ENCODE assay signal across 16 cellular contexts in genomic region chr5:109080481-109080880, GRCh38.
DNase-seq lines count a peak whose midpoint lies in the region; ATAC-seq, FAIRE-seq and TF ChIP-seq lines count a peak whose summit lies in the region.
"Had no signal": no experiment of that assay in that cellular context is flagged by ENCODE, and none has a peak within 500 bp of the region (broad histone marks: within the 10 kb centered on the region; RNA-seq: fewer than 3 reads in every experiment).

No MANE protein-coding gene starts in this region.

- peak overlapping the region; percentile 42; the same call in 1 of the 2 replicates for H3K27ac ChIP-seq in SK-N-MC
- H3K27ac ChIP-seq in small intestine (ENCODE audit: low read depth in 1 of 2, low read length in 1 of 2): peak overlapping the region; percentile 21 to 32
- H3K27ac ChIP-seq: BLaER1 had no signal

- peaks cover 17% of the 10 kb centered on the region for H3K4me1 ChIP-seq in Caco-2
- H3K4me1 ChIP-seq in small intestine (ENCODE audit: control insufficient read depth in 2 of 2, insufficient read depth in 1 of 2, low read depth in 1 of 2, low read length in 1 of 2): no peaks in the 10 kb centered on the region
- H3K4me1 ChIP-seq: BLaER1 had no signal

- H3K27me3 Mint-ChIP-seq in Caco-2 (ENCODE audit: insufficient read depth, unreplicated experiment): no peaks in the 10 kb centered on the region
- H3K27me3 Mint-ChIP-seq: CD8-positive, alpha-beta memory T cell; IgD-negative memory B cell had no signal

- no peak for TF ChIP-seq CTCF in Caco-2 (IDR thresholded peaks at IDR 0.05; ENCODE audit: insufficient read depth in 1 of 2, low read depth in 1 of 2, low read length in 1 of 2, severe bottlenecking in 1 of 2, unreplicated experiment in 1 of 2)

- intact Hi-C loops in Caco-2 (cut with micrococcal nuclease; ENCODE audit: unreplicated experiment): loop anchor here (10.0 kb wide), 1 partner anchor 156 kb away; no protein-coding TSS in a partner anchor
- intact Hi-C loops in left colon (cut with DNase I, micrococcal nuclease): no loop called here

- no peak for FAIRE-seq in small intestine (lab: Jason Lieb, UNC)
- FAIRE-seq: GM12878 had no signal

- H3K9me3 ChIP-seq in Caco-2 (no peaks in the 10 kb centered on the region), SK-N-MC (ENCODE audit: low read depth, low read length) (no peaks in the 10 kb centered on the region), small intestine (ENCODE audit: control insufficient read depth, low read depth) (no peaks in the 10 kb centered on the region)
- H3K9me3 ChIP-seq: BLaER1 had no signal

- H3K36me3 ChIP-seq in Caco-2 (ENCODE audit: control insufficient read depth, insufficient read depth, low read length) (no peaks in the 10 kb centered on the region), SK-N-MC (ENCODE audit: insufficient read depth, low read length) (no peaks in the 10 kb centered on the region), small intestine (ENCODE audit: control insufficient read depth in 2 of 2, insufficient read depth in 2 of 2, low read length in 2 of 2) (no peaks in the 10 kb centered on the region)
- H3K36me3 ChIP-seq: BLaER1 had no signal

- H3K9ac ChIP-seq in SK-N-MC (ENCODE audit: insufficient read length): no peak overlapping the region
- H3K9ac ChIP-seq: BLaER1 had no signal

- H3K27me3 ChIP-seq in Caco-2 (replicated peaks; ENCODE audit: control insufficient read depth, insufficient read depth, low read length) (no peaks in the 10 kb centered on the region), small intestine (ENCODE audit: control insufficient read depth in 2 of 2, insufficient read depth in 2 of 2, low read length in 2 of 2) (no peaks in the 10 kb centered on the region)
- H3K27me3 ChIP-seq: BLaER1 had no signal

- no peaks in the 10 kb centered on the region for H3K36me3 Mint-ChIP-seq in Caco-2 (ENCODE audit: insufficient read depth, unreplicated experiment)
- H3K36me3 Mint-ChIP-seq: CD8-positive, alpha-beta memory T cell had no signal

- peak overlapping the region; percentile 74 for H3K27ac Mint-ChIP-seq in Caco-2 (ENCODE audit: unreplicated experiment)
- H3K27ac Mint-ChIP-seq: CD8-positive, alpha-beta memory T cell; IgD-negative memory B cell had no signal

- no peak for DNase-seq in Caco-2
- no peak for DNase-seq in SK-N-MC (ENCODE audit: low read depth, low spot score)
- no peak for DNase-seq in left colon
- peak; percentile 65 for DNase-seq in small intestine
- no peak for DNase-seq in NAMALWA (ENCODE audit: low spot score)
- DNase-seq: 8988T; AML-193; CD8-positive, alpha-beta memory T cell; DMS 273 treated with DMSO at 0.1 percent for 48 hours; KG1 had no signal

- H3K4me3 Mint-ChIP-seq in Caco-2 (ENCODE audit: unreplicated experiment): no peak overlapping the region
- H3K4me3 Mint-ChIP-seq: CD8-positive, alpha-beta memory T cell; IgD-negative memory B cell had no signal

- peaks cover 9% of the 10 kb centered on the region for H3K9me3 Mint-ChIP-seq in Caco-2 (ENCODE audit: unreplicated experiment)
- H3K9me3 Mint-ChIP-seq: CD8-positive, alpha-beta memory T cell; IgD-negative memory B cell had no signal

- 29 to 78% (median 64%) methylated on average over 3 of the region's 3 CpGs for WGBS in small intestine, 3 donors

- BruUV-seq in Caco-2 (replicated peaks; lab: Mats Ljungman, UMichigan): no TSS peak

- H3K4me3 ChIP-seq in Caco-2 (ENCODE audit: low read depth, low read length): no peak overlapping the region
- H3K4me3 ChIP-seq in SK-N-MC: no peak overlapping the region
- H3K4me3 ChIP-seq in small intestine (ENCODE audit: low read depth in 1 of 2, low read length in 2 of 2): no peak overlapping the region
- H3K4me3 ChIP-seq: BLaER1, GM12878 had no signal

- CTCF ChIA-PET in Caco-2 (lab: Charles Lee): no interaction called here

- H3K4me1 Mint-ChIP-seq in Caco-2 (ENCODE audit: low read depth, unreplicated experiment): peaks cover 15% of the 10 kb centered on the region
- H3K4me1 Mint-ChIP-seq: CD8-positive, alpha-beta memory T cell had no signal

- POLR2A ChIA-PET in Caco-2 (lab: Charles Lee): no interaction called here

- ATAC-seq in left colon: peak; percentile 56
- ATAC-seq in HG03432 (IDR thresholded peaks at IDR 0.05; ENCODE audit: unreplicated experiment): no peak
- no peak for ATAC-seq in GM21526 (IDR thresholded peaks at IDR 0.05; ENCODE audit: low FRiP score, unreplicated experiment)
- ATAC-seq: GM12878, HCT116 had no signal
